ENCODE assay signal across 10 cellular contexts in the genomic region with DNA sequence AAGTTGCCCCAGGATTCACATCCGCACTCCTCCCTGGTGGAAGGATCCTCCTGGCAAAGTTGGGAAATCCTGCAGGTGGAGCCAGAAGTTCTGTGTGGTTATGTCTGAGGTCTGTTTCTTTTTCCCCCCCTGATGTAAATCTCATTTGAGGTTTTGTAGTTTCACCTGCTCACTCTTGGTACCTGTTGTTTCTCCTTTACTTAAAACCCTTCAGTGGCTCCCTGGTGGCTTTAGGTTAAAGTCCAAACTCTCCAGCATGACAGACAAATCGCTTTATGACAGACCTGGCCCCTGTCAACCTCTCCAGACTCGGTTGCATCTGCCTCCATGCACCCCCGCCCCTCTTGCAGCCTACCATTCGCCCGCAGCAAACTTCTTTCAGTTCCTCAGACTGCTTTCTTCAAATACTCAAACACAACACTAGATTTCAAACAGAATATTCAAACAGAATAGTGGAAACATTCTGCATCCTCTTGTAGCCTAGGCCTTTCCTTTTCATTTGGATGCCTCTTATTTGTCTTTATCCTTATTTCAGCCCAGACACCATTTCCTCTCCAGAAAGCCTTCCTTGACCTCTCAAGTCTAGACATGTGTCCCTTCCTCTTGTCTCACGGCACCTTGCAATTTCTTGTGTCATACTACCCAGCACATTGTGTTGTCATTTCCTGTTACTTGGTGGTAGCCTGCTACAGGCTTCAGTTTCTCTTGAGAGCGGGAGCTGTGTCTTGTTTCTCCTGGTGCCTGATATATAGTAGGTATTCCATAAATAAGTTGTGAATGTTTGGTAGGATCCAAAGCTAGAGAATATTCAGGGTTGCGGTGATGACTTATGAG. TPM values are rescaled to one million over a fixed set of nuclear protein-coding genes. Genes with fewer than 3 reads are reported as not detected.
A peak's percentile ranks its signal among the peaks of the same experiment; 100 is the strongest.
DNase-seq lines count a peak whose midpoint lies in the region; ATAC-seq and TF ChIP-seq lines count a peak whose summit lies in the region.
"Had no signal": no experiment of that assay in that cellular context is flagged by ENCODE, and none has a peak within 500 bp of the region (broad histone marks: within the 10 kb centered on the region; RNA-seq: fewer than 3 reads in every experiment).

No MANE protein-coding gene starts in this region.

- H3K27me3 ChIP-seq in spleen (replicated peaks in 1 of 7) (no peaks in the 10 kb centered on the region), A673 (replicated peaks; ENCODE audit: insufficient read depth, low read depth, low read length, poor library complexity) (no peaks in the 10 kb centered on the region), psoas muscle (ENCODE audit: insufficient read depth in 3 of 3, low read length in 2 of 3) (no peaks in the 10 kb centered on the region)
- H3K27me3 ChIP-seq: cardiac muscle cell had no signal

- TF ChIP-seq CTCF in spleen (IDR thresholded peaks at IDR 0.05 in 8 of 11, conservative IDR thresholded peaks at IDR 0.05 in 3 of 11) (no peak), A673 (conservative IDR thresholded peaks at IDR 0.05; ENCODE audit: low read depth, low read length) (no peak), psoas muscle (IDR thresholded peaks at IDR 0.05) (no peak)

- intact Hi-C loops in spleen (cut with DNase I; ENCODE audit: low total_unique reads): no loop called here
- intact Hi-C loops in A673 (cut with micrococcal nuclease; ENCODE audit: unreplicated experiment): no loop called here
- intact Hi-C loops in psoas muscle (cut with DNase I): no loop called here

- peaks cover 0 to 25% (median 0%) of the 10 kb centered on the region in 6 donors for H3K36me3 ChIP-seq in spleen
- no peaks in the 10 kb centered on the region for H3K36me3 ChIP-seq in A673 (ENCODE audit: insufficient read depth, low read length, poor library complexity, severe bottlenecking)
- peaks cover 0 to 17% of the 10 kb centered on the region in 2 donors for H3K36me3 ChIP-seq in psoas muscle (ENCODE audit: insufficient read depth in 1 of 2, low read depth in 1 of 2)
- H3K36me3 ChIP-seq: cardiac muscle cell had no signal

- CTCF ChIA-PET in A673 (lab: Charles Lee): no interaction called here

- H3K4me3 ChIP-seq in spleen (no peak overlapping the region), A673 (ENCODE audit: low read depth, low read length, poor library complexity, severe bottlenecking) (no peak overlapping the region), psoas muscle (no peak overlapping the region)
- H3K4me3 ChIP-seq: cardiac muscle cell had no signal

- TF ChIP-seq POLR2A in spleen (IDR thresholded peaks at IDR 0.05): no peak

- H3K9me3 ChIP-seq in spleen: no peaks in the 10 kb centered on the region
- no peaks in the 10 kb centered on the region for H3K9me3 ChIP-seq in A673 (ENCODE audit: low read depth, low read length, poor library complexity, severe bottlenecking)
- no peaks in the 10 kb centered on the region for H3K9me3 ChIP-seq in psoas muscle

- H3K27ac ChIP-seq in spleen: peak overlapping the region in 7 of 8 donors; percentile 28 to 84 (median 55)
- no peak overlapping the region for H3K27ac ChIP-seq in A673 (ENCODE audit: low read depth, low read length, poor library complexity, severe bottlenecking)
- no peak overlapping the region for H3K27ac ChIP-seq in psoas muscle
- H3K27ac ChIP-seq: cardiac muscle cell had no signal

- POLR2A ChIA-PET in A673 (lab: Charles Lee; ENCODE audit: low non-redundant PET): no interaction called here

- ATAC-seq in HG02884 (IDR thresholded peaks at IDR 0.05; ENCODE audit: unreplicated experiment) (peak; percentile 86), psoas muscle (no peak)

- WGBS in spleen, 5 donors: 52 to 59% (median 56%) methylated on average over 9 of the region's 9 CpGs
- 72 to 94% (median 86%) methylated on average over 9 of the region's 9 CpGs for WGBS in psoas muscle, 3 donors

- H3K4me1 ChIP-seq in spleen (peaks cover 0 to 33% (median 8%) of the 10 kb centered on the region in 6 donors), A673 (ENCODE audit: insufficient read depth, low read length, poor library complexity, severe bottlenecking) (no peaks in the 10 kb centered on the region), psoas muscle (no peaks in the 10 kb centered on the region)

- peak; percentile 63 for DNase-seq in SIG-M5 treated with dmso at 0.1 percent for 504 hours (lab: John Stamatoyannopoulos, UW; ENCODE audit: unreplicated experiment)
- DNase-seq in SIG-M5 (lab: John Stamatoyannopoulos, UW): no peak
- DNase-seq in MV-4-11 (lab: John Stamatoyannopoulos, UW): peak; percentile 69
- DNase-seq in spleen: no peak
- no peak for DNase-seq in HuH-7.5 (ENCODE audit: low spot score)
- DNase-seq in A673 (ENCODE audit: low spot score): no peak
- no peak for DNase-seq in psoas muscle
- DNase-seq: 8988T had no signal

- no TSS peak for BruUV-seq in A673 (replicated peaks; lab: Mats Ljungman, UMichigan)

RNA-seq across cellular contexts. Expression of a gene that starts 24.8 kb away (rescaled TPM):
- total RNA-seq in spleen (10 to 100 TPM; 35.6 to 67.1 (median 48.3) TPM), A673 (2021) (7.2 and 8.0 TPM in 2 replicates), psoas muscle (10 to 100 TPM; 32.8 to 56.1 (median 41.5) TPM)
- polyA plus RNA-seq in spleen (10 to 100 TPM; 17.5 to 18.6 (median 18.5) TPM), psoas muscle (10 to 100 TPM; 16.9 to 27.0 (median 23.5) TPM)

Comparison
In these comparisons a context has a peak if more than half of its experiments do, and no peak if none do; other contexts are left out.
1. DNase-seq: peak in SIG-M5 treated with dmso at 0.1 percent for 504 hours (single experiment) and MV-4-11 (single experiment); none in SIG-M5 (single experiment), spleen (single experiment), HuH-7.5 (single experiment), A673 (single experiment) and psoas muscle (0 of 2).
2. H3K27ac ChIP-seq: peak in spleen (7 of 8); none in A673 (single experiment) and psoas muscle (single experiment).